Comparison of ENCODE assay signal across 11 cellular contexts in the genomic region with DNA sequence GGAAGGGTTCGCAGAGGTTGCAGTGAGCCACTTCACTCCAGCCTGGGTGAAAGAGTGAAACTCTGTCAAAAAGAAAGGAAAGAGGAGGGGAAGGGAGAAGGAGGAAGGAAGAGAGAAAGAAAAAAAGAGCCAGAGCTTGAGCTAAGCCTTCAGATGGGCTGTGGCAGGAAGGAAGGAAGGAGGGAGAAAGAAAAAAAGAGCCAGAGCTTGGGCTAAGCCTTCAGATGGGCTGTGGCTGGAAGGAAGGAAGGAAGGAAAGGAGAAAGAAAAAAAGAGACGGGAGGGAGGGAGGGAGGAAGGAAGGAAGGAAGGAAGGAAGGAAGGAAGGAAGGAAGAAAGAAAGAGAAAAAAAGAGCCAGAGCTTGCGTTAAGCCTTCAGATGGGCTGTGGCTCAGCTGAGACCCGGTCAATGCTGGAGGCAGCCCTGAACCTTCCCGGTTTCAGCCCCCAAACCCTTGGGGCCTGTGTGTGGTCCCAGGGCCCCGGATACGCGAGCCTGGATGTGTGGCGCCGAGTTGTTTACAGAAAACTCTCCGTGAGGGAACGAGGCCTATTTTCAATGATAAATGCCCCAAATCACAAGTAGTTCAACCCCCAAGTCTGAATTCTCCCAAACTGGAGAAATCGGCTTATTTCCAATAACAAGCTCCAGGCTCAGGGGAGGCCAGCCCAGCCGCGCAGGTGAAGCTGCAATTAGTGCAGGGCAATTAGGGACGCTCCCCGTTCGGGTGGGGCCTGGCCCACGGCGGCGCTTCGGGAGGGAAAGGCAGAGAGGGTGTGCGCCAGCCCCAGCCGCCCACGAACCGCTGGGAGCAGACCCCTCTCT. TPM values are rescaled to one million over a fixed set of nuclear protein-coding genes. Genes with fewer than 3 reads are reported as not detected.
A peak's percentile ranks its signal among the peaks of the same experiment; 100 is the strongest.
DNase-seq lines count a peak whose midpoint lies in the region; ATAC-seq, FAIRE-seq and TF ChIP-seq lines count a peak whose summit lies in the region.
"Had no signal": no experiment of that assay in that cellular context is flagged by ENCODE, and none has a peak within 500 bp of the region (broad histone marks: within the 10 kb centered on the region; RNA-seq: fewer than 3 reads in every experiment).

No MANE protein-coding gene starts in this region.

- no peak for TF ChIP-seq RAD21 in A549 (conservative IDR thresholded peaks at IDR 0.05 in 1 of 2, IDR thresholded peaks at IDR 0.05 in 1 of 2)

- H3K9me3 Mint-ChIP-seq in activated CD4-positive, alpha-beta memory T cell treated with anti-CD3 and anti-CD28 coated beads for 36 hours = no peaks in the 10 kb centered on the region

- in situ Hi-C loops in GM13977 (cut with MboI; ENCODE audit: low pct_unique_long_range_greater_than_20kb, low sequenced_read_pairs, unreplicated experiment) = no loop called here

- TF ChIP-seq POLR2A in A549 (IDR thresholded peaks at IDR 0.05; ENCODE audit: low read length) (no peak), GM12891 (IDR thresholded peaks at IDR 0.05; ENCODE audit: low read depth, low read length) (no peak)

- CTCF ChIA-PET in A549 (lab: Yijun Ruan, JAX) = interaction anchor here (0.7 to 3.4 kb wide), 18 partner anchors 9 to 816 kb away, joined by 3 to 49 read pairs (median 5); no protein-coding TSS in a partner anchor
- CTCF ChIA-PET in activated CD4-positive, alpha-beta memory T cell treated with anti-CD3 and anti-CD28 coated beads for 36 hours (lab: Charles Lee) = interaction anchor here (0.6 to 4.0 kb wide), 10 partner anchors 9 to 167 kb away, joined by 3 to 28 read pairs (median 8); partner anchors contain the start of gene ANKRD9

- intact Hi-C loops in activated CD4-positive, alpha-beta memory T cell treated with anti-CD3 and anti-CD28 coated beads for 36 hours (cut with micrococcal nuclease) = loop anchor here (1.0 to 5.0 kb wide), 2 partner anchors 69 to 254 kb away; partner anchors contain the start of genes RCOR1 and TRAF3
- intact Hi-C loops in mucosa of descending colon (cut with DNase I, micrococcal nuclease) = no loop called here

- POLR2A ChIA-PET in A549 (lab: Yijun Ruan, JAX) = no interaction called here
- POLR2A ChIA-PET in activated CD4-positive, alpha-beta memory T cell treated with anti-CD3 and anti-CD28 coated beads for 36 hours (lab: Charles Lee) = interaction anchor here (0.6 to 0.7 kb wide), 3 partner anchors 12 to 162 kb away, joined by 3 read pairs; no protein-coding TSS in a partner anchor

- no peak for TF ChIP-seq EP300 in A549 (IDR thresholded peaks at IDR 0.05)

- no peak for ATAC-seq in A549
- peak; percentile 48 for ATAC-seq in mucosa of descending colon

- peaks cover 28% of the 10 kb centered on the region for H3K4me1 Mint-ChIP-seq in activated CD4-positive, alpha-beta memory T cell treated with anti-CD3 and anti-CD28 coated beads for 36 hours (ENCODE audit: low read depth)

- no peaks in the 10 kb centered on the region for H3K36me3 ChIP-seq in HUES6 (ENCODE audit: control insufficient read depth, insufficient read depth, low read length)
- H3K36me3 ChIP-seq in mucosa of descending colon (ENCODE audit: low read depth) = no peaks in the 10 kb centered on the region
- H3K36me3 ChIP-seq: upper lobe of left lung had no signal

- no peak for DNase-seq in A549 (ENCODE audit: low read depth in 1 of 2, low spot score in 1 of 2)
- no peak for DNase-seq in activated CD4-positive, alpha-beta memory T cell treated with anti-CD3 and anti-CD28 coated beads for 36 hours
- DNase-seq in mucosa of descending colon = peak; percentile 82 to 88 (median 84)
- DNase-seq in GM12891 (ENCODE audit: insufficient read length, low spot score) = no peak
- no peak for DNase-seq in stimulated activated CD4-positive, alpha-beta T cell treated with anti-CD3 and anti-CD28 coated beads, Interleukin-4, amount 100 ng/mL, for 24 hours
- no peak for DNase-seq in OCI-M1 (lab: John Stamatoyannopoulos, UW)
- no peak for DNase-seq in GM13977 (ENCODE audit: low spot score)
- DNase-seq: NCI-H345 had no signal

- H3K4me3 ChIP-seq in A549 (no peak overlapping the region), HUES6 (ENCODE audit: low read depth, low read length) (peak overlapping the region; percentile 11; the same call in 1 of the 2 replicates), mucosa of descending colon (no peak overlapping the region)

- H3K4me2 ChIP-seq in A549 = peak overlapping the region; percentile 76

- no peak for TF ChIP-seq CTCF in A549 (IDR thresholded peaks at IDR 0.05)
- no peak for TF ChIP-seq CTCF in mucosa of descending colon (IDR thresholded peaks at IDR 0.05)
- TF ChIP-seq CTCF in GM13977 (IDR thresholded peaks at IDR 0.05; ENCODE audit: extremely low read depth, insufficient read depth, missing control alignments) = no peak

- WGBS in A549 (ENCODE audit: missing lambda C conversion rate) = 93% methylated on average over 26 of the region's 26 CpGs

- H3K4me1 ChIP-seq in A549 (peaks cover 29% of the 10 kb centered on the region), HUES6 (ENCODE audit: control insufficient read depth, insufficient read depth, low read length) (peaks cover 16% of the 10 kb centered on the region), mucosa of descending colon (ENCODE audit: low read depth) (peaks cover 16% of the 10 kb centered on the region)

- no peaks in the 10 kb centered on the region for H3K27me3 Mint-ChIP-seq in activated CD4-positive, alpha-beta memory T cell treated with anti-CD3 and anti-CD28 coated beads for 36 hours

- peak overlapping the region; percentile 79 to 83; a peak in 5 of 6 replicates for H3K27ac ChIP-seq in A549
- H3K27ac ChIP-seq in HUES6 (ENCODE audit: low read depth, low read length) = 0 out of 2 replicates have a peak overlapping the region, but pooled peaks have one; percentile 32

- no peaks in the 10 kb centered on the region for H3K36me3 Mint-ChIP-seq in activated CD4-positive, alpha-beta memory T cell treated with anti-CD3 and anti-CD28 coated beads for 36 hours

- no peaks in the 10 kb centered on the region for H3K9me3 ChIP-seq in A549
- no peaks in the 10 kb centered on the region for H3K9me3 ChIP-seq in HUES6 (ENCODE audit: control insufficient read depth, insufficient read depth, low read depth, low read length)
- H3K9me3 ChIP-seq in mucosa of descending colon = no peaks in the 10 kb centered on the region
- H3K9me3 ChIP-seq: upper lobe of left lung had no signal

- H3K9ac ChIP-seq in HUES6 (ENCODE audit: low read length) = no peak overlapping the region

- peak overlapping the region; percentile 3 for H3K27ac Mint-ChIP-seq in activated CD4-positive, alpha-beta memory T cell treated with anti-CD3 and anti-CD28 coated beads for 36 hours

- H3K27me3 ChIP-seq in HUES6 (ENCODE audit: control insufficient read depth, insufficient read depth, low read length) = no peaks in the 10 kb centered on the region
- H3K27me3 ChIP-seq: upper lobe of left lung had no signal

- peak overlapping the region; percentile 46 for H3K4me3 Mint-ChIP-seq in activated CD4-positive, alpha-beta memory T cell treated with anti-CD3 and anti-CD28 coated beads for 36 hours

- FAIRE-seq in A549 (lab: Jason Lieb, UNC) (no peak), GM12891 (lab: Jason Lieb, UNC) (no peak)
- FAIRE-seq: colon had no signal

TF ChIP-seq in A549, 52 proteins besides CTCF, POLR2A, EP300 and RAD21 (continues in another document):
- TF ChIP-seq RFX5 (IDR thresholded peaks at IDR 0.05) (no peak), JUNB (IDR thresholded peaks at IDR 0.05) (no peak), ATOH8 (CRISPR knock-in tag; IDR thresholded peaks at IDR 0.05; ENCODE audit: low read depth) (no peak), HOXA7 (CRISPR knock-in tag; IDR thresholded peaks at IDR 0.05) (no peak)
- TF ChIP-seq, protein P1, sequence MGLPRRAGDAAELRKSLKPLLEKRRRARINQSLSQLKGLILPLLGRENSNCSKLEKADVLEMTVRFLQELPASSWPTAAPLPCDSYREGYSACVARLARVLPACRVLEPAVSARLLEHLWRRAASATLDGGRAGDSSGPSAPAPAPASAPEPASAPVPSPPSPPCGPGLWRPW (IDR thresholded peaks at IDR 0.05) = no peak

TF ChIP-seq in GM12891, 5 proteins besides CTCF, POLR2A, EP300 and RAD21:
- TF ChIP-seq SPI1 (IDR thresholded peaks at IDR 0.05; ENCODE audit: low read depth, low read length) = no peak
- TF ChIP-seq POU2F2 (IDR thresholded peaks at IDR 0.05; ENCODE audit: low read depth, low read length) = no peak
- TF ChIP-seq PAX5 (IDR thresholded peaks at IDR 0.05; ENCODE audit: insufficient read depth, low read length, severe bottlenecking) = no peak
TF ChIP-seq in GM12891: peak in this region for 0.

RNA-seq across cellular contexts. Expression of gene ANKRD9, which starts 13.8 kb away (rescaled TPM):
- polyA plus RNA-seq in A549 (2011; rRNA removed) (6.3 and 7.5 TPM in 2 replicates), A549 (2017; fragmentation: RNase III; extraction: RNeasy Plus Mini Kit Qiagen cat#74134 plus additional on column Dnase treatment) (8.7 to 12.4 TPM (median 11.8 TPM) in 3 replicates)
- polyA plus RNA-seq in A549 (2012; cell fraction: cytosol; rRNA removed) = 25.6 and 37.7 TPM in 2 replicates
- 56.7 and 92.9 TPM in 2 replicates for polyA plus RNA-seq in A549 (2012; cell fraction: nucleus; rRNA removed)
- 5.0 and 6.9 TPM in 2 replicates for polyA minus RNA-seq in A549 (2011; rRNA and poly(A)+ RNA removed)
- 10 to 100 TPM; 15.2 to 17.5 TPM for total RNA-seq in activated CD4-positive, alpha-beta memory T cell treated with anti-CD3 and anti-CD28 coated beads for 36 hours
- total RNA-seq in mucosa of descending colon = 100 to 1,000 TPM in 1 of 3 donors, 10 to 100 TPM in 2; 75.6 to 100 (median 84.7) TPM
- 1.2 TPM for polyA plus RNA-seq in GM12891 (2012; ENCODE audit: low read depth, missing spikeins)

Comparison
In these comparisons a context has a peak if more than half of its experiments do, and no peak if none do; other contexts are left out.
1. DNase-seq: peak in mucosa of descending colon (3 of 3); none in A549 (0 of 2), activated CD4-positive, alpha-beta memory T cell treated with anti-CD3 and anti-CD28 coated beads for 36 hours (single experiment), GM12891 (single experiment), stimulated activated CD4-positive, alpha-beta T cell treated with anti-CD3 and anti-CD28 coated beads, Interleukin-4, amount 100 ng/mL, for 24 hours (single experiment), OCI-M1 (single experiment) and GM13977 (single experiment).
2. RNA of gene ANKRD9, which starts 13.8 kb away (total RNA-seq): 75.6 to 100 TPM in mucosa of descending colon; 15.2 to 17.5 TPM in activated CD4-positive, alpha-beta memory T cell treated with anti-CD3 and anti-CD28 coated beads for 36 hours; every median in the first group is over 4 times any median in the second.